Comparison of ENCODE assay signal across 19 cellular contexts in the genomic region with DNA sequence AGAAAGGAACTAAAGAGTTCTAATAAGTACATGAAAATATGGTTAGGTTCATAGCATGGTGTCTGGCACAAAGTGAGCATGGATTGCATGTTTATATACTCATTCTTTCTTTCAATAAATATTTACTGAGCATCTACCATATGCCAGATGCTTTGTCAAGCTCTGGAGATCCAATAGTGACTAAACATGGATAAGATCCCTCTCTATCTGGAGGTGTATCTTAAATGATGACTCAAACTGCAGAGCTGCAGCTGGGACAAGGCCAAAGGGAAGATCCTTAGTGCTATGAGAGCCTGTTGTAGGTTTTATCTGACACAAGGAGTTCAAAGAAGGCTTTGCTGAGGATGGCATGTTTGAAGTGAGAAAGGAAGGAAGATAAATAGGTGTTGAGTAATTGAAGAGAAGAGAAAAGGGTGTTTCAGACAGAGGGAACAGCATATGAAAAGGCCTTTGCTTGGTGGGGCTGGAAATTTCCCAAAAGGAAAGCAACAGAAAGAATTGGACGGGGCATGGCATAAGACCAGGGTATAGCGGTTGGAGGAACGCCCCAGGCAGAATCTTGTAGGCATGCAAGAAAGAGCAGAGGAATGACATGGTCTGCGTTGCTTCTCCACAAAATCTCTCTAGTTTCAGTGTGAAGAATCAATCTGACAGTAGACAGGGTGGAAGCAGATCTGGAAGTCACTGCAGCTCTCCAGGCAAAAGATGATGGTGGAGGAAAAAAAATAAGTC.
A peak's percentile ranks its signal among the peaks of the same experiment; 100 is the strongest.
DNase-seq lines count a peak whose midpoint lies in the region; ATAC-seq, FAIRE-seq and TF ChIP-seq lines count a peak whose summit lies in the region.
"Had no signal": no experiment of that assay in that cellular context is flagged by ENCODE, and none has a peak within 500 bp of the region (broad histone marks: within the 10 kb centered on the region; RNA-seq: fewer than 3 reads in every experiment).

No MANE protein-coding gene starts in this region.

- dilution Hi-C loops in keratinocyte (cut with MboI; ENCODE audit: extremely low pct_ligation_motif_present, low sequenced_read_pairs): no loop called here

- H2AFZ ChIP-seq in keratinocyte (ENCODE audit: control insufficient read depth, low read length) (no peak overlapping the region), hepatocyte (no peak overlapping the region)

- FAIRE-seq in keratinocyte (lab: Jason Lieb, UNC): peak; percentile 62

- no peaks in the 10 kb centered on the region for H3K79me2 ChIP-seq in keratinocyte (ENCODE audit: control insufficient read depth, insufficient read depth, low read length)
- no peaks in the 10 kb centered on the region for H3K79me2 ChIP-seq in hepatocyte

- no peak for TF ChIP-seq CTCF in AG10803 (conservative IDR thresholded peaks at IDR 0.05; ENCODE audit: low read length)
- TF ChIP-seq CTCF in astrocyte of the spinal cord (IDR thresholded peaks at IDR 0.05; ENCODE audit: low read depth, low read length): no peak
- no peak for TF ChIP-seq CTCF in keratinocyte (optimal IDR thresholded peaks at IDR 0.05 in 1 of 3, IDR thresholded peaks at IDR 0.05 in 1 of 3, conservative IDR thresholded peaks at IDR 0.05 in 1 of 3; ENCODE audit: extremely low read depth in 1 of 3, insufficient read depth in 2 of 3, low read length in 3 of 3)
- no peak for TF ChIP-seq CTCF in hepatocyte (IDR thresholded peaks at IDR 0.05; ENCODE audit: poor library complexity)

- no peaks in the 10 kb centered on the region for H4K20me1 ChIP-seq in keratinocyte (ENCODE audit: control insufficient read depth, extremely low read depth, insufficient read depth, low read length)
- no peaks in the 10 kb centered on the region for H4K20me1 ChIP-seq in hepatocyte (ENCODE audit: insufficient read depth, poor library complexity, severe bottlenecking)

- H3K27ac ChIP-seq in keratinocyte (ENCODE audit: control insufficient read depth, insufficient read depth, low read length) (no peak overlapping the region), hepatocyte (no peak overlapping the region)
- H3K27ac ChIP-seq: adrenal gland had no signal

- no peak overlapping the region for H3K4me2 ChIP-seq in keratinocyte (ENCODE audit: control insufficient read depth, extremely low read depth, insufficient read depth, low read depth, low read length)
- H3K4me2 ChIP-seq in hepatocyte: no peak overlapping the region

- H3K9ac ChIP-seq in keratinocyte (ENCODE audit: control insufficient read depth, extremely low read depth, insufficient read depth, low read length): no peak overlapping the region

- H3K9me3 ChIP-seq in keratinocyte (ENCODE audit: control insufficient read depth, low read depth, low read length) (no peaks in the 10 kb centered on the region), hepatocyte (ENCODE audit: low read depth) (no peaks in the 10 kb centered on the region)
- H3K9me3 ChIP-seq: adrenal gland, Caco-2 had no signal

- H3K9me2 ChIP-seq in hepatocyte (replicated peaks; ENCODE audit: insufficient read depth): no peaks in the 10 kb centered on the region

- H3K27me3 ChIP-seq in keratinocyte (ENCODE audit: control insufficient read depth, extremely low read depth, insufficient read depth, low read length) (no peaks in the 10 kb centered on the region), hepatocyte (no peaks in the 10 kb centered on the region)
- H3K27me3 ChIP-seq: adrenal gland had no signal

- no peak for ATAC-seq in HG03139 (IDR thresholded peaks at IDR 0.05; ENCODE audit: unreplicated experiment)
- ATAC-seq: activated T-helper 17 cell treated with anti-CD3 and anti-CD28 coated beads, Interleukin-2, amount 50 U/mL, for 72 hours; sciatic nerve had no signal

- no peaks in the 10 kb centered on the region for H3K36me3 ChIP-seq in keratinocyte (ENCODE audit: control insufficient read depth in 2 of 2, extremely low read depth in 1 of 2, insufficient read depth in 2 of 2, low read length in 2 of 2)
- no peaks in the 10 kb centered on the region for H3K36me3 ChIP-seq in hepatocyte (replicated peaks; ENCODE audit: insufficient read depth, low read depth)
- H3K36me3 ChIP-seq: adrenal gland had no signal

- H3K9me1 ChIP-seq in keratinocyte (ENCODE audit: control insufficient read depth, extremely low read depth, insufficient read depth, low read length): no peaks in the 10 kb centered on the region

- DNase-seq in AG10803 (ENCODE audit: low read depth) (peak; percentile 87), HT1080 (ENCODE audit: low read depth) (peak; percentile 61), astrocyte of the spinal cord (ENCODE audit: low read depth, low spot score) (peak; percentile 65), keratinocyte (ENCODE audit: low read depth, low spot score) (no peak), G401 (ENCODE audit: low spot score) (no peak), hepatocyte (ENCODE audit: low spot score) (no peak), NCI-H524 (lab: John Stamatoyannopoulos, UW) (no peak)
- DNase-seq: adrenal gland; Caco-2; GDM1; H7; NCI-H1930; NCI-H510A; SHP77; stimulated activated CD4-positive, alpha-beta T cell treated with anti-CD3 and anti-CD28 coated beads, Interleukin-4, amount 100 ng/mL, for 24 hours; T-helper 2 cell had no signal

- H3K4me3 ChIP-seq in AG10803 (ENCODE audit: low read length): no peak overlapping the region
- no peak overlapping the region for H3K4me3 ChIP-seq in astrocyte of the spinal cord (ENCODE audit: low read depth, low read length)
- H3K4me3 ChIP-seq in keratinocyte (ENCODE audit: control insufficient read depth in 2 of 3, extremely low read depth in 1 of 3, insufficient read depth in 2 of 3, low read depth in 1 of 3, low read length in 3 of 3): no peak overlapping the region
- no peak overlapping the region for H3K4me3 ChIP-seq in hepatocyte
- H3K4me3 ChIP-seq: adrenal gland had no signal

- H3K4me1 ChIP-seq in keratinocyte (ENCODE audit: control insufficient read depth, extremely low read depth, insufficient read depth, low read length) (peaks cover 3% of the 10 kb centered on the region), hepatocyte (ENCODE audit: insufficient read depth) (peaks cover 12% of the 10 kb centered on the region)
- H3K4me1 ChIP-seq: adrenal gland, Caco-2 had no signal

- 68% methylated on average over 4 of the region's 4 CpGs for WGBS in hepatocyte (ENCODE audit: low lambda C conversion rate, missing lambda C conversion rate)

- in situ Hi-C loops in astrocyte of the spinal cord (cut with HindIII; ENCODE audit: low sequenced_read_pairs) (no loop called here), G401 (cut with HindIII; ENCODE audit: low sequenced_read_pairs) (no loop called here)

Comparison
In these comparisons a context has a peak if more than half of its experiments do, and no peak if none do; other contexts are left out.
1. DNase-seq: peak in AG10803 (single experiment), HT1080 (single experiment) and astrocyte of the spinal cord (single experiment); none in keratinocyte (single experiment), G401 (single experiment), hepatocyte (single experiment) and NCI-H524 (0 of 2).